In the genomic region with DNA sequence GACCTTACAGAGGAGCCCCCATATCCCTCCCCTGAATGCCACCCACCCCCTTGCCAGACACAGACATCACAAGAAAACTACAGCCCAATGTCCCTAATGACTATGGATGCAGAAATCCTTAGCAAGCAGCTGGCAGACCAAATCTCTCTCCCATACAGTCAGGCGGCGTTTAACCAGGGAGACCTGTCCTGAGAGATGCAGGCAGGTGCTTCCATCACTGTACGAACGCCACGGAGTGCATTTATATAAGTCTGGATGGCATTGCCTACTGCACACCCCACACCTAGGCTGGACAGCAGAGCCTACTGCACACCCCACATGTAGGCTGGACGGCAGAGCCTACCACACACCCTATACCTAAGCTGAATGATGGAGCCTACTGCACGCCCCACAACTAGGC, we compare ENCODE assay signal across 23 cellular contexts.
"Had no signal": no experiment of that assay in that cellular context is flagged by ENCODE, and none has a peak within 500 bp of the region (broad histone marks: within the 10 kb centered on the region; RNA-seq: fewer than 3 reads in every experiment).

No MANE protein-coding gene starts in this region.

- H3K27me3 ChIP-seq: adrenal gland, ascending aorta, gastroesophageal sphincter, heart left ventricle, neutrophil, ovary, transverse colon, uterus had no signal

- ATAC-seq: activated T-cell treated with anti-CD3 and anti-CD28 coated beads, Interleukin-2, amount 50 U/mL, for 4 hours; gastroesophageal sphincter; heart left ventricle; left colon; lower lobe of right lung; naive thymus-derived CD8-positive, alpha-beta T cell; psoas muscle; right cardiac atrium; SK-N-SH treated with all-trans-retinoic acid at 6 μM for 48 hours had no signal

- H3K4me1 Mint-ChIP-seq: activated naive CD4-positive, alpha-beta T cell treated with anti-CD3 and anti-CD28 coated beads, Interleukin-2, amount 50 U/mL, for 24 hours; endodermal cell; naive thymus-derived CD8-positive, alpha-beta T cell had no signal

- H3K9me3 ChIP-seq: adrenal gland, neutrophil, transverse colon had no signal

- H3K4me1 ChIP-seq: adrenal gland, ascending aorta, lower lobe of right lung, psoas muscle, transverse colon, uterus had no signal

- H3K4me3 ChIP-seq: adrenal gland, ascending aorta, gastroesophageal sphincter, heart left ventricle, lower lobe of right lung, ovary, psoas muscle, transverse colon, uterus had no signal

- H3K27ac ChIP-seq: adrenal gland, ascending aorta, gastroesophageal sphincter, heart left ventricle, lower lobe of right lung, neutrophil, ovary, psoas muscle, transverse colon, uterus, VCaP had no signal

- H3K27ac Mint-ChIP-seq: activated naive CD4-positive, alpha-beta T cell treated with anti-CD3 and anti-CD28 coated beads, Interleukin-2, amount 50 U/mL, for 24 hours; activated T-helper 2 cell treated with anti-CD3 and anti-CD28 coated beads, Interferon-gamma antibody, Interleukin-2, Interleukin-4, amounts not matched to agents 10 μg/mL and 5 μg/mL and 100 μg/mL, durations not matched to agents 14 hours and 24 hours and 36 hours; naive thymus-derived CD8-positive, alpha-beta T cell; stimulated activated naive CD8-positive, alpha-beta T cell treated with anti-CD3 and anti-CD28 coated beads, Interleukin-15, Interleukin-2, amounts not matched to agents 100 ng/mL and 50 ng/mL, for 24 hours had no signal

- H3K9me3 Mint-ChIP-seq: activated naive CD4-positive, alpha-beta T cell treated with anti-CD3 and anti-CD28 coated beads, Interleukin-2, amount 50 U/mL, for 24 hours; stimulated activated naive CD8-positive, alpha-beta T cell treated with anti-CD3 and anti-CD28 coated beads, Interleukin-15, Interleukin-2, amounts not matched to agents 100 ng/mL and 50 ng/mL, for 24 hours had no signal

- DNase-seq: activated T-cell treated with anti-CD3 and anti-CD28 coated beads, Interleukin-2, amount 50 U/mL, for 4 hours; cortex of kidney; naive thymus-derived CD8-positive, alpha-beta T cell; stimulated activated CD4-positive, alpha-beta T cell treated with anti-CD3 and anti-CD28 coated beads, Interleukin-12 subunit alpha, Interleukin-12 subunit beta, amount 100 ng/mL, for 4 hours; stimulated activated CD4-positive, alpha-beta T cell treated with anti-CD3 and anti-CD28 coated beads, Interleukin-4, amount 100 ng/mL, for 4 hours had no signal

- H3K4me3 Mint-ChIP-seq: activated naive CD4-positive, alpha-beta T cell treated with anti-CD3 and anti-CD28 coated beads, Interleukin-2, amount 50 U/mL, for 24 hours; activated T-cell treated with anti-CD3 and anti-CD28 coated beads, Interleukin-2, amount 50 U/mL, for 4 hours; endodermal cell; naive thymus-derived CD8-positive, alpha-beta T cell; stimulated activated naive CD8-positive, alpha-beta T cell treated with anti-CD3 and anti-CD28 coated beads, Interleukin-15, Interleukin-2, amounts not matched to agents 100 ng/mL and 50 ng/mL, for 24 hours had no signal

- H3K27me3 Mint-ChIP-seq: activated naive CD4-positive, alpha-beta T cell treated with anti-CD3 and anti-CD28 coated beads, Interleukin-2, amount 50 U/mL, for 24 hours; naive thymus-derived CD8-positive, alpha-beta T cell; stimulated activated naive CD8-positive, alpha-beta T cell treated with anti-CD3 and anti-CD28 coated beads, Interleukin-15, Interleukin-2, amounts not matched to agents 100 ng/mL and 50 ng/mL, for 24 hours had no signal

- H3K36me3 ChIP-seq: neutrophil, ovary, uterus had no signal
